Comparison of ENCODE assay signal across 15 cellular contexts in the genomic region with DNA sequence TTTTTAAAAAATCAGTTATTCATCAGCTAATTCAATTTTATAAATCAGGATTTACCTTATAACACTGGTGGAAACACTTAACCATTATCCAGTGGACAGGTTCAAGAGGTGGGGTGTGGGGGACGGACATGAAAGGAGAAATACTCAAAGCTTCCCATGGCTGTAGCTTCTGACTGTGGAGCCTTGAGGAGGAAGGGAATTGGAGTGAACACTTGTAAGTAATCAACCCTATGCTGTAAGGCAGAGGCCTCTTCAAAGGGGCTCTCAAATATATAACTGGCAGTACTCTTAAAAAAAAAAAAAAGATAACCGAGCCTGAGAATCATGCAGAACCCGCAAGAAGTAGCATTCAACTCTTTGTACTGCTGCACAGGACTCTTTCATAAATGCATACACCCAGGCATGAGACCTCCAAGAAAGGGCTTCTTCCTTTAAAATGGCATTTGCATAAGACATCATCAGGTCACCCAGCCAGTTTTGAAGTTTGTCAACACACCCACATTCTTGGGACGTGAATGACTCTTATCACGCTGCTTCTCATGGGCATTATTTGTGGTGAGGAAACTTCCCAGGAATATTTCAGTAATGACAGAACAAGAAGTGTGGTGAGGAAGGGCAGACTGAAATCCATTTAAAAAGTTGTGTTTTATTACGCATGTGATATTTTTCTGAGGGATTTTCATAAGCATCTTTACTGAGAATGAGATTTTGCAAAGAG. TPM values are rescaled to one million over a fixed set of nuclear protein-coding genes. Genes with fewer than 3 reads are reported as not detected.
A peak's percentile ranks its signal among the peaks of the same experiment; 100 is the strongest.
DNase-seq lines count a peak whose midpoint lies in the region; ATAC-seq and TF ChIP-seq lines count a peak whose summit lies in the region.
"Had no signal": no experiment of that assay in that cellular context is flagged by ENCODE, and none has a peak within 500 bp of the region (broad histone marks: within the 10 kb centered on the region; RNA-seq: fewer than 3 reads in every experiment).

No MANE protein-coding gene starts in this region.

- H2AK5ac ChIP-seq in IMR-90 (ENCODE audit: low read depth, low read length) (peak overlapping the region; percentile 66; the same call in 1 of the 2 replicates), mesenchymal stem cell (ENCODE audit: low read length, severe bottlenecking) (no peak overlapping the region)

- peak overlapping the region; percentile 48; the same call in 1 of the 2 replicates for H3K4me2 ChIP-seq in IMR-90 (ENCODE audit: low read depth, low read length)
- no peak overlapping the region for H3K4me2 ChIP-seq in mesenchymal stem cell (ENCODE audit: low read length, poor library complexity, severe bottlenecking)

- H2AK9ac ChIP-seq in IMR-90 (replicated peaks; ENCODE audit: low read depth, low read length, poor library complexity): no peak overlapping the region

- H3K4me1 ChIP-seq in IMR-90 (ENCODE audit: control insufficient read depth, insufficient read depth, low read length) (peaks cover 15% of the 10 kb centered on the region), mesenchymal stem cell (ENCODE audit: control insufficient read depth, insufficient read depth, low read depth, low read length) (peaks cover 4% of the 10 kb centered on the region)

- H2BK120ac ChIP-seq in IMR-90 (ENCODE audit: low read depth, low read length): 0 out of 2 replicates have a peak overlapping the region, but pooled peaks have one; percentile 28
- no peak overlapping the region for H2BK120ac ChIP-seq in mesenchymal stem cell (ENCODE audit: low read depth, low read length)

- H3K23ac ChIP-seq in IMR-90 (ENCODE audit: low read depth, low read length) (0 out of 2 replicates have a peak overlapping the region, but pooled peaks have one; percentile 48), mesenchymal stem cell (ENCODE audit: low read length in 2 of 2) (no peak overlapping the region)

- H3K9me3 ChIP-seq in IMR-90 (ENCODE audit: control insufficient read depth, insufficient read depth, low read length): 0 out of 2 replicates have a peak, but pooled peaks cover 5% of the 10 kb centered on the region
- H3K9me3 ChIP-seq in mesenchymal stem cell (ENCODE audit: control insufficient read depth, low read length): peaks cover under 1% of the 10 kb centered on the region
- H3K9me3 ChIP-seq: esophagus squamous epithelium had no signal

- H2BK15ac ChIP-seq in IMR-90 (ENCODE audit: low read depth, low read length) (no peak overlapping the region), mesenchymal stem cell (ENCODE audit: low read depth, poor library complexity, severe bottlenecking) (no peak overlapping the region)

- H3K36me3 ChIP-seq in IMR-90 (ENCODE audit: control insufficient read depth, insufficient read depth, low read length) (peaks cover 18% of the 10 kb centered on the region), mesenchymal stem cell (ENCODE audit: control insufficient read depth in 1 of 2, insufficient read depth in 2 of 2, low read depth in 1 of 2, low read length in 2 of 2) (peaks cover 10 to 76% of the 10 kb centered on the region in 2 experiments)
- H3K36me3 ChIP-seq: cardiac muscle cell, esophagus squamous epithelium had no signal

- peaks cover 21% of the 10 kb centered on the region for H3K36me3 Mint-ChIP-seq in chondrocyte (ENCODE audit: low read depth)
- H3K36me3 Mint-ChIP-seq in activated CD8-positive, alpha-beta T cell treated with anti-CD3 and anti-CD28 coated beads, Interleukin-2, amount 10 ng/mL, durations not matched to agents 7 days and 5 days (ENCODE audit: low read depth): no peaks in the 10 kb centered on the region

- no peak overlapping the region for H3K56ac ChIP-seq in IMR-90 (ENCODE audit: extremely low read depth, insufficient read depth, low read length)

- in situ Hi-C loops in IMR-90 (cut with MboI; ENCODE audit: low sequenced_read_pairs): no loop called here

- 20% methylated on average over 1 of the region's 6 CpGs; no CpG with 5 or more reads in 1 of the 2 experiments for WGBS in IMR-90 (ENCODE audit: extremely low coverage in 2 of 2, insufficient read length in 1 of 2), 2 experiments
- WGBS in mesenchymal stem cell: 55% methylated on average over 6 of the region's 6 CpGs

- H3K9ac ChIP-seq in IMR-90 (ENCODE audit: low read depth, low read length) (no peak overlapping the region; the same call in 1 of the 2 replicates), mesenchymal stem cell (ENCODE audit: low read length) (peak overlapping the region; percentile 71)

- H3K18ac ChIP-seq in IMR-90 (ENCODE audit: low read depth, low read length) (peak overlapping the region; percentile 36; the same call in 1 of the 2 replicates), mesenchymal stem cell (ENCODE audit: low read depth in 1 of 2, low read length in 2 of 2) (no peak overlapping the region)

- no peak overlapping the region for H2BK12ac ChIP-seq in mesenchymal stem cell (ENCODE audit: low read length in 2 of 2)

- H3K14ac ChIP-seq in IMR-90 (replicated peaks; ENCODE audit: low read depth, low read length) (no peak overlapping the region), mesenchymal stem cell (ENCODE audit: low read length in 2 of 2) (no peak overlapping the region)

- H4K5ac ChIP-seq in IMR-90 (ENCODE audit: low read depth, low read length): no peak overlapping the region

- CTCF ChIA-PET in IMR-90 (lab: Yijun Ruan, JAX): interaction anchor here (0.7 kb wide), 1 partner anchor 10 kb away, joined by 3 read pairs; no protein-coding TSS in a partner anchor
- CTCF ChIA-PET in activated CD8-positive, alpha-beta T cell treated with anti-CD3 and anti-CD28 coated beads, Interleukin-2, amount 10 ng/mL, durations not matched to agents 7 days and 5 days (lab: Charles Lee): no interaction called here

- DNase-seq in AG08396 (ENCODE audit: low spot score) (peak; percentile 82), IMR-90 (peak; percentile 94), chondrocyte (ENCODE audit: low spot score) (no peak), mesenchymal stem cell (peak; percentile 92), GM19240 (ENCODE audit: insufficient read length, low spot score) (no peak), KG1 (lab: John Stamatoyannopoulos, UW) (no peak)
- no peak for DNase-seq in activated CD8-positive, alpha-beta T cell treated with anti-CD3 and anti-CD28 coated beads, Interleukin-2, amount 10 ng/mL, durations not matched to agents 7 days and 5 days
- DNase-seq: activated T-cell treated with anti-CD3 and anti-CD28 coated beads for 4 hours, C1 segment of cervical spinal cord, esophagus squamous epithelium, MM.1S, NCI-H345, SHP77 treated with DMSO at 0.1 percent for 48 hours had no signal

- no peak for TF ChIP-seq RAD21 in IMR-90 (IDR thresholded peaks at IDR 0.05; ENCODE audit: low read length)

- dilution Hi-C loops in IMR-90 (cut with HindIII; ENCODE audit: low sequenced_read_pairs, unreplicated experiment): no loop called here

- peaks cover 11% of the 10 kb centered on the region for H3K4me1 Mint-ChIP-seq in chondrocyte (ENCODE audit: low read depth)
- H3K4me1 Mint-ChIP-seq in activated CD8-positive, alpha-beta T cell treated with anti-CD3 and anti-CD28 coated beads, Interleukin-2, amount 10 ng/mL, durations not matched to agents 7 days and 5 days (ENCODE audit: low read depth): no peaks in the 10 kb centered on the region

- peaks cover 9% of the 10 kb centered on the region for H3K9me1 ChIP-seq in IMR-90 (ENCODE audit: insufficient read depth, low read length)

- H3K27ac Mint-ChIP-seq in chondrocyte (ENCODE audit: unreplicated experiment): peak overlapping the region; percentile 60
- H3K27ac Mint-ChIP-seq in activated CD8-positive, alpha-beta T cell treated with anti-CD3 and anti-CD28 coated beads, Interleukin-2, amount 10 ng/mL, durations not matched to agents 7 days and 5 days: no peak overlapping the region

- H3K27ac ChIP-seq in IMR-90 (ENCODE audit: insufficient read depth, low read length) (peak overlapping the region; percentile 32; the same call in 1 of the 2 replicates), mesenchymal stem cell (ENCODE audit: low read length, poor library complexity, severe bottlenecking) (peak overlapping the region; percentile 18)
- H3K27ac ChIP-seq: cardiac muscle cell had no signal

- TF ChIP-seq CTCF in IMR-90 (conservative IDR thresholded peaks at IDR 0.05; ENCODE audit: low read depth, low read length): no peak
- no peak for TF ChIP-seq CTCF in chondrocyte (IDR thresholded peaks at IDR 0.05)

- H3K9me3 Mint-ChIP-seq in chondrocyte (ENCODE audit: low read depth): peaks cover 17% of the 10 kb centered on the region
- H3K9me3 Mint-ChIP-seq in activated CD8-positive, alpha-beta T cell treated with anti-CD3 and anti-CD28 coated beads, Interleukin-2, amount 10 ng/mL, durations not matched to agents 7 days and 5 days (ENCODE audit: insufficient read depth): no peaks in the 10 kb centered on the region

- 0 out of 4 replicates have a peak overlapping the region, but pooled peaks of 1 of the 2 experiments have one; percentile 22 for H4K8ac ChIP-seq in IMR-90 (ENCODE audit: low read depth in 2 of 2, low read length in 2 of 2)
- H4K8ac ChIP-seq in mesenchymal stem cell (ENCODE audit: low read length): no peak overlapping the region

- peak overlapping the region; percentile 40 for H2BK5ac ChIP-seq in IMR-90 (ENCODE audit: low read depth, low read length, poor library complexity, severe bottlenecking)
- H2BK5ac ChIP-seq in mesenchymal stem cell (ENCODE audit: low read depth, low read length, poor library complexity, severe bottlenecking): no peak overlapping the region

- H3K79me1 ChIP-seq in IMR-90 (ENCODE audit: low read depth in 1 of 2, low read length in 2 of 2) (peaks cover 25 to 63% of the 10 kb centered on the region in 2 experiments), mesenchymal stem cell (replicated peaks; ENCODE audit: low read length, poor library complexity, severe bottlenecking) (peaks cover 26% of the 10 kb centered on the region)

- ATAC-seq in IMR-90 (ENCODE audit: low read depth): peak; percentile 79
- no peak for ATAC-seq in activated CD8-positive, alpha-beta T cell treated with anti-CD3 and anti-CD28 coated beads, Interleukin-2, amount 10 ng/mL, durations not matched to agents 7 days and 5 days
- ATAC-seq in GM18870 (IDR thresholded peaks at IDR 0.05; ENCODE audit: unreplicated experiment): no peak

- H2AFZ ChIP-seq in IMR-90 (replicated peaks; ENCODE audit: low read length, poor library complexity): no peak overlapping the region
- H2AFZ ChIP-seq in mesenchymal stem cell (ENCODE audit: low read depth, low read length): no peak overlapping the region

- no peak overlapping the region for H3K4ac ChIP-seq in IMR-90 (ENCODE audit: low read depth, low read length)
- no peak overlapping the region for H3K4ac ChIP-seq in mesenchymal stem cell (ENCODE audit: low read depth in 1 of 2, low read length in 2 of 2)

- 0 out of 2 replicates have a peak overlapping the region, but pooled peaks have one; percentile 25 for H2BK20ac ChIP-seq in IMR-90 (ENCODE audit: low read depth, low read length)

- no peaks in the 10 kb centered on the region for H3K27me3 ChIP-seq in IMR-90 (ENCODE audit: control insufficient read depth, insufficient read depth, low read length)
- no peaks in the 10 kb centered on the region for H3K27me3 ChIP-seq in mesenchymal stem cell (ENCODE audit: control insufficient read depth in 1 of 2, insufficient read depth in 1 of 2, low read length in 2 of 2)
- H3K27me3 ChIP-seq: esophagus squamous epithelium had no signal

- H3K4me3 ChIP-seq in IMR-90 (ENCODE audit: insufficient read depth, low read depth, low read length) (no peak overlapping the region), mesenchymal stem cell (ENCODE audit: insufficient read depth in 1 of 2, low read depth in 1 of 2, low read length in 2 of 2) (peak overlapping the region in 1 of 2 experiments; percentile 42)
- H3K4me3 ChIP-seq: cardiac muscle cell, esophagus squamous epithelium had no signal

- BruUV-seq in IMR-90 (replicated peaks; lab: Mats Ljungman, UMichigan): no TSS peak

- H3K4me3 Mint-ChIP-seq in chondrocyte (ENCODE audit: unreplicated experiment): no peak overlapping the region
- H3K4me3 Mint-ChIP-seq in activated CD8-positive, alpha-beta T cell treated with anti-CD3 and anti-CD28 coated beads, Interleukin-2, amount 10 ng/mL, durations not matched to agents 7 days and 5 days: no peak overlapping the region

- H4K20me1 ChIP-seq in IMR-90 (ENCODE audit: insufficient read depth, low read length): peaks cover 53% of the 10 kb centered on the region

- intact Hi-C loops in IMR-90 (cut with micrococcal nuclease): loop anchor here (2.0 kb wide), 1 partner anchor 17 kb away; no protein-coding TSS in a partner anchor

- no peak; the same call in 1 of the 2 replicates for TF ChIP-seq POLR2A in IMR-90 (IDR thresholded peaks at IDR 0.05; ENCODE audit: low read depth, low read length)

- POLR2A ChIA-PET in IMR-90 (lab: Charles Lee; ENCODE audit: unreplicated experiment): no interaction called here
- POLR2A ChIA-PET in activated CD8-positive, alpha-beta T cell treated with anti-CD3 and anti-CD28 coated beads, Interleukin-2, amount 10 ng/mL, durations not matched to agents 7 days and 5 days (lab: Charles Lee): no interaction called here

- H4K91ac ChIP-seq in IMR-90 (ENCODE audit: insufficient read depth, low read depth, low read length): no peak overlapping the region
- H4K91ac ChIP-seq in mesenchymal stem cell (ENCODE audit: low read length): no peak overlapping the region

- no peaks in the 10 kb centered on the region for H3K27me3 Mint-ChIP-seq in chondrocyte (ENCODE audit: low read depth)
- peaks cover 14% of the 10 kb centered on the region for H3K27me3 Mint-ChIP-seq in activated CD8-positive, alpha-beta T cell treated with anti-CD3 and anti-CD28 coated beads, Interleukin-2, amount 10 ng/mL, durations not matched to agents 7 days and 5 days (ENCODE audit: low read depth)

RNA-seq across cellular contexts. Expression of a gene that starts 8.1 kb away (rescaled TPM):
- total RNA-seq in IMR-90 (2012; rRNA removed): 38.9 and 41.6 TPM in 2 replicates
- 39.6 and 48.7 TPM in 2 replicates for polyA plus RNA-seq in IMR-90 (2012; rRNA removed)
- 22.2 and 23.7 TPM in 2 replicates for polyA plus RNA-seq in IMR-90 (2012; cell fraction: cytosol; rRNA removed)
- polyA plus RNA-seq in IMR-90 (2012; cell fraction: nucleus; rRNA removed; ENCODE audit: low replicate concordance): 20.0 and 79.2 TPM in 2 replicates
- total RNA-seq in chondrocyte: 20.8 to 43.0 TPM (median 38.5 TPM) in 3 replicates
- polyA plus RNA-seq in mesenchymal stem cell (2013, experiment 1 of 2): 139 TPM
- polyA plus RNA-seq in mesenchymal stem cell (2013, experiment 2 of 2): 136 TPM
- under 1 TPM in 1 of 2 experiments, not detected in 1; 0.05 TPM for total RNA-seq in activated CD8-positive, alpha-beta T cell treated with anti-CD3 and anti-CD28 coated beads, Interleukin-2, amount 10 ng/mL, durations not matched to agents 7 days and 5 days
- total RNA-seq: cardiac muscle cell had no signal

Comparison
In these comparisons a context has a peak if more than half of its experiments do, and no peak if none do; other contexts are left out.
1. DNase-seq: peak in AG08396 (single experiment), IMR-90 (single experiment) and mesenchymal stem cell (single experiment); none in chondrocyte (single experiment), GM19240 (single experiment), activated CD8-positive, alpha-beta T cell treated with anti-CD3 and anti-CD28 coated beads, Interleukin-2, amount 10 ng/mL, durations not matched to agents 7 days and 5 days (single experiment) and KG1 (single experiment).
2. RNA of a gene that starts 8.1 kb away (total RNA-seq): 20.8 to 43.0 TPM in chondrocyte and 38.9 to 41.6 TPM in IMR-90; 0.05 TPM in activated CD8-positive, alpha-beta T cell treated with anti-CD3 and anti-CD28 coated beads, Interleukin-2, amount 10 ng/mL, durations not matched to agents 7 days and 5 days; every median in the first group is over 10 times any median in the second.